26 cellular contexts compared by ENCODE assay signal in genomic region chr4:119170195-119170594, GRCh38. TPM values are rescaled to one million over a fixed set of nuclear protein-coding genes. Genes with fewer than 3 reads are reported as not detected.
"Had no signal": no experiment of that assay in that cellular context is flagged by ENCODE, and none has a peak within 500 bp of the region (broad histone marks: within the 10 kb centered on the region; RNA-seq: fewer than 3 reads in every experiment).

No MANE protein-coding gene starts in this region.

- H3K27me3 ChIP-seq: colonic mucosa, gastroesophageal sphincter, hepatocyte, right lobe of liver, tibial nerve had no signal

- H3K9me3 ChIP-seq: colonic mucosa, gastroesophageal sphincter, right lobe of liver, tibial nerve had no signal

- H3K27ac ChIP-seq: colonic mucosa, gastroesophageal sphincter, hepatocyte, right lobe of liver, tibial nerve, WERI-Rb-1 had no signal

- H3K36me3 Mint-ChIP-seq: activated naive CD4-positive, alpha-beta T cell treated with anti-CD3 and anti-CD28 coated beads, Interleukin-2, amount 10 ng/mL, durations not matched to agents 7 days and 5 days; activated naive CD8-positive, alpha-beta T cell treated with anti-CD3 and anti-CD28 coated beads, Interleukin-2, amount 10 ng/mL, durations not matched to agents 7 days and 5 days had no signal

- H3K27me3 Mint-ChIP-seq: activated naive CD8-positive, alpha-beta T cell treated with anti-CD3 and anti-CD28 coated beads, Interleukin-2, amount 10 ng/mL, durations not matched to agents 7 days and 5 days had no signal

- H3K36me3 ChIP-seq: colonic mucosa, gastroesophageal sphincter, right lobe of liver, tibial nerve, WERI-Rb-1 had no signal

- H3K4me1 ChIP-seq: colonic mucosa, gastroesophageal sphincter, right lobe of liver, tibial nerve had no signal

- H3K4me3 ChIP-seq: colonic mucosa, gastroesophageal sphincter, hepatocyte, right lobe of liver, tibial nerve had no signal

- DNase-seq: activated CD4-positive, alpha-beta T cell treated with anti-CD3 and anti-CD28 coated beads for 48 hours; activated CD4-positive, alpha-beta T cell treated with anti-CD3 and anti-CD28 coated beads, Interleukin-2, amount 50 U/mL, for 48 hours; activated CD8-positive, alpha-beta memory T cell treated with anti-CD3 and anti-CD28 coated beads for 24 hours; activated effector memory CD4-positive, alpha-beta T cell treated with anti-CD3 and anti-CD28 coated beads, Interleukin-2, amount 50 U/mL, for 16 hours; activated naive CD4-positive, alpha-beta T cell treated with anti-CD3 and anti-CD28 coated beads, Interleukin-2, amount 10 ng/mL, durations not matched to agents 7 days and 5 days; activated naive CD8-positive, alpha-beta T cell treated with anti-CD3 and anti-CD28 coated beads, Interleukin-2, amount 10 ng/mL, durations not matched to agents 7 days and 5 days; activated T-cell treated with anti-CD3 and anti-CD28 coated beads, Interleukin-2, amount 50 U/mL, for 1 hour; amniotic stem cell; colonic mucosa; effector CD8-positive, alpha-beta T cell; islet precursor cell; left cardiac atrium; mammary epithelial cell; posterior cingulate gyrus; right lobe of liver; stimulated activated CD4-positive, alpha-beta T cell treated with anti-CD3 and anti-CD28 coated beads, Interleukin-2, amount 100 ng/mL, for 48 hours; stimulated activated naive CD4-positive, alpha-beta T cell treated with Interleukin-2 at 50 U/mL for 16 hours; T-helper 17 cell; T1000; WERI-Rb-1 had no signal

- H3K9me3 Mint-ChIP-seq: activated naive CD4-positive, alpha-beta T cell treated with anti-CD3 and anti-CD28 coated beads, Interleukin-2, amount 10 ng/mL, durations not matched to agents 7 days and 5 days; activated naive CD8-positive, alpha-beta T cell treated with anti-CD3 and anti-CD28 coated beads, Interleukin-2, amount 10 ng/mL, durations not matched to agents 7 days and 5 days; activated T-helper 1 cell treated with anti-CD3 and anti-CD28 coated beads, Interleukin-12 subunit alpha, Interleukin-12 subunit beta, Interleukin-2, Interleukin-4 antibody, amounts not matched to agents 30 ng/mL and 10 ng/mL and 1 ng/mL, durations not matched to agents 14 hours and 24 hours and 36 hours had no signal

- ATAC-seq: activated CD4-positive, CD25-positive, alpha-beta regulatory T cell treated with anti-CD3 and anti-CD28 coated beads, Interleukin-2, amount 50 U/mL, for 24 hours; gastroesophageal sphincter; left cardiac atrium; right lobe of liver; T-helper 17 cell had no signal

- H3K27ac Mint-ChIP-seq: activated naive CD4-positive, alpha-beta T cell treated with anti-CD3 and anti-CD28 coated beads, Interleukin-2, amount 10 ng/mL, durations not matched to agents 7 days and 5 days; activated naive CD8-positive, alpha-beta T cell treated with anti-CD3 and anti-CD28 coated beads, Interleukin-2, amount 10 ng/mL, durations not matched to agents 7 days and 5 days; activated T-helper 1 cell treated with anti-CD3 and anti-CD28 coated beads, Interleukin-12 subunit alpha, Interleukin-12 subunit beta, Interleukin-2, Interleukin-4 antibody, amounts not matched to agents 30 ng/mL and 10 ng/mL and 1 ng/mL, durations not matched to agents 14 hours and 24 hours and 36 hours; nephron; T-helper 17 cell had no signal

- H3K4me1 Mint-ChIP-seq: activated naive CD4-positive, alpha-beta T cell treated with anti-CD3 and anti-CD28 coated beads, Interleukin-2, amount 10 ng/mL, durations not matched to agents 7 days and 5 days; activated naive CD8-positive, alpha-beta T cell treated with anti-CD3 and anti-CD28 coated beads, Interleukin-2, amount 10 ng/mL, durations not matched to agents 7 days and 5 days; nephron; T-helper 17 cell had no signal

- H3K4me3 Mint-ChIP-seq: activated naive CD4-positive, alpha-beta T cell treated with anti-CD3 and anti-CD28 coated beads, Interleukin-2, amount 10 ng/mL, durations not matched to agents 7 days and 5 days; activated naive CD8-positive, alpha-beta T cell treated with anti-CD3 and anti-CD28 coated beads, Interleukin-2, amount 10 ng/mL, durations not matched to agents 7 days and 5 days; activated T-helper 1 cell treated with anti-CD3 and anti-CD28 coated beads, Interleukin-12 subunit alpha, Interleukin-12 subunit beta, Interleukin-2, Interleukin-4 antibody, amounts not matched to agents 30 ng/mL and 10 ng/mL and 1 ng/mL, durations not matched to agents 14 hours and 24 hours and 36 hours; nephron; T-helper 17 cell had no signal

RNA-seq across cellular contexts. Expression of gene MYOZ2, which starts 34.6 kb away (rescaled TPM):
- total RNA-seq: activated naive CD8-positive, alpha-beta T cell treated with anti-CD3 and anti-CD28 coated beads, Interleukin-2, amount 10 ng/mL, durations not matched to agents 7 days and 5 days; activated T-helper 1 cell treated with anti-CD3 and anti-CD28 coated beads, Interleukin-12 subunit alpha, Interleukin-12 subunit beta, Interleukin-2, Interleukin-4 antibody, amounts not matched to agents 30 ng/mL and 10 ng/mL and 1 ng/mL, durations not matched to agents 14 hours and 24 hours and 36 hours; mammary epithelial cell; T-helper 17 cell had no signal
- polyA plus RNA-seq: hepatocyte, mammary epithelial cell had no signal
